Comparison of ENCODE assay signal across 9 cellular contexts in the genomic region with DNA sequence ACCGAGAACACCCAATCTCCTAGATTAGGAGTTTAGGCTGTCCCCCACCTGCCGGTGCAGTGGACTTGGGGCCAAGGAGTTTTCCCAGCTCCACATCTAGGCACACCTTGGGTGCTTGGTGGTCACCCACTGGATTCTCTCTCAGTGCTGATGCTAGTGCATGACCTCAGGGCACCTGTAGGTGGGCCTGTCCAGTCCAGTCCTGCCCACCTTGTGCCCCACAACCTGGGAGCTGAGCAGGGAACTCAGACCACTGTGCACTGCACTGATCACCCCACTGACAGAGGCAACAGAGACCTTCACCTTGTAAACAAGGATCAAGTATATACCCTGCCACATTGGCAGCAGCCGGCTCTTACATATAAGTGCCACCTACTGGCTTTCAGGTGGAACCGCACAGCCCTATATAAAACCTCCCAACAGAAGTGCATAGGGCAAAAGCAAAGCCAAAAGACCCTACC. TPM values are rescaled to one million over a fixed set of nuclear protein-coding genes. Genes with fewer than 3 reads are reported as not detected.
DNase-seq lines count a peak whose midpoint lies in the region; ATAC-seq, FAIRE-seq and TF ChIP-seq lines count a peak whose summit lies in the region.
"Had no signal": no experiment of that assay in that cellular context is flagged by ENCODE, and none has a peak within 500 bp of the region (broad histone marks: within the 10 kb centered on the region; RNA-seq: fewer than 3 reads in every experiment).

No MANE protein-coding gene starts in this region.

- no peaks in the 10 kb centered on the region for H3K36me3 Mint-ChIP-seq in T-helper 2 cell treated with Interferon-gamma antibody and Interleukin-4, amounts not matched to agents 5 μg/mL and 100 μg/mL, for 36 hours (ENCODE audit: low read depth)

- no peaks in the 10 kb centered on the region for H3K27me3 Mint-ChIP-seq in T-helper 2 cell treated with Interferon-gamma antibody and Interleukin-4, amounts not matched to agents 5 μg/mL and 100 μg/mL, for 36 hours (ENCODE audit: low read depth)

- no peak overlapping the region for H3K27ac ChIP-seq in ovary

- H3K9me3 Mint-ChIP-seq in T-helper 2 cell treated with Interferon-gamma antibody and Interleukin-4, amounts not matched to agents 5 μg/mL and 100 μg/mL, for 36 hours = no peaks in the 10 kb centered on the region

- no peak for TF ChIP-seq POLR2A in ovary (IDR thresholded peaks at IDR 0.05)

- no peaks in the 10 kb centered on the region for H3K9me3 ChIP-seq in ovary

- intact Hi-C loops in ovary (cut with DNase I) = no loop called here

- DNase-seq in GM12864 (ENCODE audit: low read depth) (no peak), NCI-H69 (lab: John Stamatoyannopoulos, UW) (peak; percentile 83), iPS-NIHi11 (ENCODE audit: low spot score) (peak; percentile 31), GM19239 (ENCODE audit: insufficient read length, low spot score) (no peak), ovary (no peak)
- no peak for DNase-seq in T-helper 2 cell treated with Interferon-gamma antibody and Interleukin-4, amounts not matched to agents 5 μg/mL and 100 μg/mL, for 36 hours (ENCODE audit: low spot score)
- DNase-seq: right cardiac atrium had no signal

- FAIRE-seq in GM19239 (lab: Jason Lieb, UNC) = no peak

- no peak overlapping the region for H3K4me3 Mint-ChIP-seq in T-helper 2 cell treated with Interferon-gamma antibody and Interleukin-4, amounts not matched to agents 5 μg/mL and 100 μg/mL, for 36 hours

- no peaks in the 10 kb centered on the region for H3K27me3 ChIP-seq in ovary

- TF ChIP-seq EP300 in ovary (IDR thresholded peaks at IDR 0.05) = no peak

- H3K4me3 ChIP-seq in GM12864 (ENCODE audit: low read depth, low read length) = no peak overlapping the region
- H3K4me3 ChIP-seq in ovary = no peak overlapping the region

- H3K4me1 ChIP-seq in ovary (ENCODE audit: insufficient read depth) = no peaks in the 10 kb centered on the region

- H3K36me3 ChIP-seq in ovary = no peaks in the 10 kb centered on the region

- WGBS in ovary, 3 donors = 71 to 76% (median 74%) methylated on average over 4 of the region's 4 CpGs

- H3K27ac Mint-ChIP-seq in T-helper 2 cell treated with Interferon-gamma antibody and Interleukin-4, amounts not matched to agents 5 μg/mL and 100 μg/mL, for 36 hours = no peak overlapping the region

- ATAC-seq in HG02588 (IDR thresholded peaks at IDR 0.05; ENCODE audit: unreplicated experiment) (peak; percentile 68), GM21526 (IDR thresholded peaks at IDR 0.05; ENCODE audit: low FRiP score, unreplicated experiment) (no peak)

- H3K4me1 Mint-ChIP-seq in T-helper 2 cell treated with Interferon-gamma antibody and Interleukin-4, amounts not matched to agents 5 μg/mL and 100 μg/mL, for 36 hours (ENCODE audit: low read depth) = no peaks in the 10 kb centered on the region

- peak; percentile 60 for TF ChIP-seq CTCF in GM12864 (IDR thresholded peaks at IDR 0.05; ENCODE audit: low read depth, low read length, missing control alignments)
- TF ChIP-seq CTCF in ovary (IDR thresholded peaks at IDR 0.05) = no peak

RNA-seq across cellular contexts. Expression of a gene that starts 12.7 kb away (rescaled TPM):
- 1 to 10 TPM in 4 of 7 donors, under 1 TPM in 2, not detected in 1; 0.18 to 3.5 (median 1.8) TPM for total RNA-seq in ovary
- 1 to 10 TPM in 1 of 2 donors, under 1 TPM in 1; 0.76 to 2.7 TPM for polyA plus RNA-seq in ovary

Comparison
In these comparisons a context has a peak if more than half of its experiments do, and no peak if none do; other contexts are left out.
1. DNase-seq: peak in NCI-H69 (single experiment) and iPS-NIHi11 (single experiment); none in GM12864 (single experiment), GM19239 (single experiment), ovary (0 of 5) and T-helper 2 cell treated with Interferon-gamma antibody and Interleukin-4, amounts not matched to agents 5 μg/mL and 100 μg/mL, for 36 hours (single experiment).